ENCODE assay signal across 1 cellular context in genomic region chr2:102939207-102939606, GRCh38.
TF ChIP-seq lines count a peak whose summit lies in the region.

No MANE protein-coding gene starts in this region.

TF ChIP-seq in HepG2, 621 proteins besides CTCF, POLR2A, EP300 and RAD21 (continued from another document):
- no peak for TF ChIP-seq CEBPZ (IDR thresholded peaks at IDR 0.05; ENCODE audit: low read length)
TF ChIP-seq in HepG2: peak in this region for 1.
